In genomic region chr17:22217135-22217534, GRCh38 we compare ENCODE assay signal across 20 cellular contexts.
DNase-seq lines count a peak whose midpoint lies in the region; ATAC-seq and TF ChIP-seq lines count a peak whose summit lies in the region.
"Had no signal": no experiment of that assay in that cellular context is flagged by ENCODE, and none has a peak within 500 bp of the region (broad histone marks: within the 10 kb centered on the region; RNA-seq: fewer than 3 reads in every experiment).

No MANE protein-coding gene starts in this region.

- TF ChIP-seq CTCF in SK-N-SH (IDR thresholded peaks at IDR 0.05) (peak; percentile 49), ascending aorta (IDR thresholded peaks at IDR 0.05) (no peak)

- 23% methylated on average over 27 of the region's 27 CpGs for whole genome bisulfite sequencing in SK-N-SH (ENCODE audit: low lambda C conversion rate)
- no CpG with 5 or more reads among the region's 27 CpGs for WGBS in neuronal stem cell (ENCODE audit: extremely low coverage in 2 of 2, insufficient read length in 2 of 2, insufficient replicate concordance in 1 of 2), 2 donors

- DNase-seq in Daoy (ENCODE audit: low read depth) (peak; percentile 46), SK-N-SH (peak; percentile 44), iPS DF 19.7 (ENCODE audit: low read depth, low spot score) (peak; percentile 30), neuronal stem cell (ENCODE audit: low spot score) (peak; percentile 0), ascending aorta (ENCODE audit: low spot score in 2 of 2) (no peak), T-helper 17 cell (no peak), nucleus accumbens (lab: John Stamatoyannopoulos, UW) (no peak), DMS 273 (lab: John Stamatoyannopoulos, UW; ENCODE audit: unreplicated experiment) (no peak)
- DNase-seq: CD8-positive, alpha-beta T cell; DMS79; GDM1; Kasumi-1; NCI-H1105; NCI-H1694; NCI-H226; NCI-H524 treated with DMSO at 0.1 percent for 48 hours; SHP77 treated with DMSO at 0.1 percent for 48 hours had no signal

- H4K91ac ChIP-seq in neuronal stem cell (ENCODE audit: low read depth, low read length, poor library complexity): no peak overlapping the region

- peak; percentile 42 for TF ChIP-seq RAD21 in SK-N-SH (IDR thresholded peaks at IDR 0.05; ENCODE audit: low read length)

- peaks cover 46% of the 10 kb centered on the region for H3K27me3 ChIP-seq in SK-N-SH (ENCODE audit: insufficient read depth)
- no peaks in the 10 kb centered on the region for H3K27me3 ChIP-seq in neuronal stem cell (ENCODE audit: control insufficient read depth in 3 of 3, insufficient read depth in 3 of 3, low read depth in 1 of 3, low read length in 3 of 3)
- H3K27me3 ChIP-seq in ascending aorta: no peaks in the 10 kb centered on the region

- H3K4me1 Mint-ChIP-seq in T-helper 17 cell: no peaks in the 10 kb centered on the region
- H3K4me1 Mint-ChIP-seq: IgD-negative memory B cell had no signal

- H2BK5ac ChIP-seq in neuronal stem cell (ENCODE audit: low read length): no peak overlapping the region

- no peaks in the 10 kb centered on the region for H3K79me2 ChIP-seq in SK-N-SH (ENCODE audit: insufficient read depth)

- no peak overlapping the region for H3K4me3 Mint-ChIP-seq in T-helper 17 cell
- H3K4me3 Mint-ChIP-seq: CD8-positive, alpha-beta T cell; IgD-negative memory B cell had no signal

- no peak overlapping the region for H3K9ac ChIP-seq in SK-N-SH
- no peak overlapping the region for H3K9ac ChIP-seq in neuronal stem cell (ENCODE audit: low read depth, low read length, poor library complexity)

- H3K4me1 ChIP-seq in SK-N-SH (ENCODE audit: control insufficient read depth in 1 of 2, insufficient read depth in 2 of 2, low read depth in 1 of 2, low read length in 1 of 2) (no peaks in the 10 kb centered on the region), neuronal stem cell (ENCODE audit: control insufficient read depth in 2 of 2, insufficient read depth in 1 of 2, low read depth in 1 of 2, low read length in 2 of 2) (no peaks in the 10 kb centered on the region), ascending aorta (no peaks in the 10 kb centered on the region)
- H3K4me1 ChIP-seq: HAP-1 had no signal

- no peak overlapping the region for H2BK120ac ChIP-seq in neuronal stem cell (ENCODE audit: low read depth, low read length)

- H3F3A ChIP-seq in SK-N-SH (replicated peaks; ENCODE audit: insufficient read depth): no peaks in the 10 kb centered on the region

- no peak overlapping the region for H3K14ac ChIP-seq in neuronal stem cell (ENCODE audit: low read length)

- no peak for TF ChIP-seq EP300 in SK-N-SH (IDR thresholded peaks at IDR 0.05; ENCODE audit: borderline replicate concordance in 1 of 2, low read depth in 1 of 2, low read length in 1 of 2)

- no peak for ATAC-seq in T-helper 17 cell
- ATAC-seq: CD8-positive, alpha-beta T cell; GM12878 had no signal

- no peak overlapping the region for H2BK15ac ChIP-seq in neuronal stem cell (ENCODE audit: low read length)

- H3K27ac ChIP-seq in SK-N-SH (ENCODE audit: low read depth in 2 of 2, low read length in 1 of 2): no peak overlapping the region
- no peak overlapping the region for H3K27ac ChIP-seq in neuronal stem cell (replicated peaks; ENCODE audit: low read length)
- no peak overlapping the region for H3K27ac ChIP-seq in ascending aorta

- H3K23ac ChIP-seq in neuronal stem cell (ENCODE audit: low read depth, low read length, poor library complexity): no peak overlapping the region

- H3K18ac ChIP-seq in neuronal stem cell (ENCODE audit: low read length): no peak overlapping the region

- H3K36me3 ChIP-seq in SK-N-SH (replicated peaks in 1 of 2; ENCODE audit: control insufficient read depth in 1 of 2, insufficient read depth in 2 of 2, low read length in 1 of 2) (no peaks in the 10 kb centered on the region), neuronal stem cell (replicated peaks in 1 of 2; ENCODE audit: control insufficient read depth in 2 of 2, insufficient read depth in 2 of 2, low read length in 2 of 2) (no peaks in the 10 kb centered on the region), ascending aorta (no peaks in the 10 kb centered on the region)
- H3K36me3 ChIP-seq: HAP-1 had no signal

- no peak overlapping the region for H3K4me2 ChIP-seq in SK-N-SH
- peak overlapping the region; percentile 11 for H3K4me2 ChIP-seq in neuronal stem cell (ENCODE audit: insufficient read depth, low read length, poor library complexity, severe bottlenecking)

- no peak overlapping the region for H4K8ac ChIP-seq in neuronal stem cell (ENCODE audit: low read depth, low read length)

- no peaks in the 10 kb centered on the region for H3K9me3 ChIP-seq in SK-N-SH
- peaks cover 0 to 3% of the 10 kb centered on the region in 2 donors for H3K9me3 ChIP-seq in neuronal stem cell (replicated peaks in 1 of 2; ENCODE audit: control insufficient read depth in 2 of 2, insufficient read depth in 1 of 2, low read depth in 1 of 2, low read length in 2 of 2)
- no peaks in the 10 kb centered on the region for H3K9me3 ChIP-seq in ascending aorta
- H3K9me3 ChIP-seq in T-helper 17 cell (ENCODE audit: control insufficient read depth, low read length, poor library complexity, severe bottlenecking): no peaks in the 10 kb centered on the region
- H3K9me3 ChIP-seq: HAP-1 had no signal

- no peaks in the 10 kb centered on the region for H4K20me1 ChIP-seq in SK-N-SH (ENCODE audit: insufficient read depth)

- H2AK5ac ChIP-seq in neuronal stem cell (ENCODE audit: low read depth, low read length): no peak overlapping the region

- H3K4me3 ChIP-seq in SK-N-SH (ENCODE audit: low read depth in 2 of 2, low read length in 1 of 2): no peak overlapping the region; a peak in 1 of 4 replicates
- peak overlapping the region in 1 of 2 donors; percentile 35 for H3K4me3 ChIP-seq in neuronal stem cell (ENCODE audit: low read length in 2 of 2)
- no peak overlapping the region for H3K4me3 ChIP-seq in ascending aorta
- H3K4me3 ChIP-seq: GM12878, HAP-1 had no signal

- no peaks in the 10 kb centered on the region for H3K27me3 Mint-ChIP-seq in T-helper 17 cell
- H3K27me3 Mint-ChIP-seq: IgD-negative memory B cell had no signal

- H3K79me1 ChIP-seq in neuronal stem cell (ENCODE audit: low read depth, low read length): no peaks in the 10 kb centered on the region

- no peak overlapping the region for H3K27ac Mint-ChIP-seq in T-helper 17 cell
- H3K27ac Mint-ChIP-seq: CD8-positive, alpha-beta T cell; IgD-negative memory B cell had no signal

- POLR2A ChIA-PET in SK-N-SH (lab: Yijun Ruan, JAX): no interaction called here

- H2AFZ ChIP-seq in SK-N-SH (ENCODE audit: low read depth) (no peak overlapping the region), neuronal stem cell (ENCODE audit: low read length) (no peak overlapping the region)

- H3K9me2 ChIP-seq in SK-N-SH: no peaks in the 10 kb centered on the region

- H3K36me3 Mint-ChIP-seq in T-helper 17 cell (ENCODE audit: low read depth): no peaks in the 10 kb centered on the region
- H3K36me3 Mint-ChIP-seq: CD8-positive, alpha-beta T cell; IgD-negative memory B cell had no signal

- CTCF ChIA-PET in SK-N-SH (lab: Yijun Ruan, JAX): no interaction called here

- no peak overlapping the region for H3K4ac ChIP-seq in neuronal stem cell (ENCODE audit: low read length)

- intact Hi-C loops in ascending aorta (cut with DNase I): no loop called here

- no peak overlapping the region for H2BK12ac ChIP-seq in neuronal stem cell (ENCODE audit: low read length)

TF ChIP-seq in SK-N-SH, 30 proteins besides CTCF, POLR2A, EP300 and RAD21:
- TF ChIP-seq NFIC (IDR thresholded peaks at IDR 0.05; ENCODE audit: borderline replicate concordance) (no peak), SMC3 (IDR thresholded peaks at IDR 0.05; ENCODE audit: low read depth, low read length) (peak; percentile 33), MXI1 (IDR thresholded peaks at IDR 0.05; ENCODE audit: low read depth, low read length) (no peak), NRF1 (IDR thresholded peaks at IDR 0.05; ENCODE audit: low read depth, low read length) (no peak)

Comparison
In these comparisons a context has a peak if more than half of its experiments do, and no peak if none do; other contexts are left out.
1. DNase-seq: peak in Daoy (single experiment), SK-N-SH (single experiment), iPS DF 19.7 (single experiment) and neuronal stem cell (single experiment); none in ascending aorta (0 of 2), T-helper 17 cell (0 of 3), nucleus accumbens (0 of 56) and DMS 273 (single experiment).